ENCODE assay signal across 1 cellular context in the genomic region with DNA sequence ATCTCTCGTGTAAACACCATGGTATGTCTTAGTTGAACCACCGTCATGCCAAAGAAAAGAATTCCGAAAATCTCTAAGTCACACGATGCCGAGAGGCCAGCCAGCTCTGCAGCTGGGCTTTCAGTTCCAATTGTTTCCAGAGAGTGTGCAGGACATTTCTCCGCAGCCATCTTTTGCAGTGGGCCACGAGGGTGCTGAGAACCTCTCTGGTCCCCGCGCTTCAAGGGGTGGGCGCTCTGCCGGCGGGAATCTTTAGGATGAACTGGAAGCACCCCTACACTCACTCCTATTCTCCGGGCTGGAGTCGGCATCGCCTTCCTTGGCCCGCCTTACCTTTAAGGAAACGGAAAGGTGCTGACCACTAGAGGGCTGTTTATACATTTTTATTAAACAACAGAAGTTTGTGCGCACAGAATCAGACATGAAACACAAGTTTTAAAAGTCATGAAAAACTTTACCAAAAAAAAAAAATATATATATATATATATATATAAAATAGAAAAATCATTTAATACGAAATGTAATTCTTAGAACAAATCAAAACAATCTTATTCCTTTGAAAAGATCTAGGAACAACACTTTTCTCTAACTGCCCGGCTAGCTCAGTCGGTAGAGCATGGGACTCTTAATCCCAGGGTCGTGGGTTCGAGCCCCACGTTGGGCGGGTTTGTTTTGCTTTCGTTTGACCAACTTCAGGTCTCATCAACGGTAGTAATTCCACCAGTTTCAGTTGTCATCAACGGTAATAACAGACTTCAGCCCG.
TF ChIP-seq lines count a peak whose summit lies in the region.

No MANE protein-coding gene starts in this region.

TF ChIP-seq in HEK293, 187 proteins besides CTCF, POLR2A, EP300 and RAD21 (continued from another document and continues in another):
- TF ChIP-seq, protein P1, sequence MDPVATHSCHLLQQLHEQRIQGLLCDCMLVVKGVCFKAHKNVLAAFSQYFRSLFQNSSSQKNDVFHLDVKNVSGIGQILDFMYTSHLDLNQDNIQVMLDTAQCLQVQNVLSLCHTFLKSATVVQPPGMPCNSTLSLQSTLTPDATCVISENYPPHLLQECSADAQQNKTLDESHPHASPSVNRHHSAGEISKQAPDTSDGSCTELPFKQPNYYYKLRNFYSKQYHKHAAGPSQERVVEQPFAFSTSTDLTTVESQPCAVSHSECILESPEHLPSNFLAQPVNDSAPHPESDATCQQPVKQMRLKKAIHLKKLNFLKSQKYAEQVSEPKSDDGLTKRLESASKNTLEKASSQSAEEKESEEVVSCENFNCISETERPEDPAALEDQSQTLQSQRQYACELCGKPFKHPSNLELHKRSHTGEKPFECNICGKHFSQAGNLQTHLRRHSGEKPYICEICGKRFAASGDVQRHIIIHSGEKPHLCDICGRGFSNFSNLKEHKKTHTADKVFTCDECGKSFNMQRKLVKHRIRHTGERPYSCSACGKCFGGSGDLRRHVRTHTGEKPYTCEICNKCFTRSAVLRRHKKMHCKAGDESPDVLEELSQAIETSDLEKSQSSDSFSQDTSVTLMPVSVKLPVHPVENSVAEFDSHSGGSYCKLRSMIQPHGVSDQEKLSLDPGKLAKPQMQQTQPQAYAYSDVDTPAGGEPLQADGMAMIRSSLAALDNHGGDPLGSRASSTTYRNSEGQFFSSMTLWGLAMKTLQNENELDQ (tag by site-specific recombination; IDR thresholded peaks at IDR 0.05; ENCODE audit: low read depth): no peak
- TF ChIP-seq ZNF626 (tag by site-specific recombination; IDR thresholded peaks at IDR 0.05) (no peak), ZNF571 (tag by site-specific recombination; IDR thresholded peaks at IDR 0.05) (no peak), ZNF558 (tag by site-specific recombination; IDR thresholded peaks at IDR 0.05) (no peak; the same call in 1 of the 2 replicates), ZNF792 (tag by site-specific recombination; IDR thresholded peaks at IDR 0.05) (no peak), SALL2 (tag by site-specific recombination; IDR thresholded peaks at IDR 0.05; ENCODE audit: borderline replicate concordance) (no peak), IKZF3 (tag by site-specific recombination; IDR thresholded peaks at IDR 0.05) (peak; percentile 76), SP3 (tag by site-specific recombination; IDR thresholded peaks at IDR 0.05) (no peak), PRDM1 (tag by site-specific recombination; IDR thresholded peaks at IDR 0.05) (peak; percentile 40; the same call in 1 of the 2 replicates), HOXD13 (CRISPR knock-in tag; IDR thresholded peaks at IDR 0.05; ENCODE audit: borderline replicate concordance) (no peak), MZF1 (tag by site-specific recombination; IDR thresholded peaks at IDR 0.05; ENCODE audit: borderline replicate concordance) (no peak), ZNF341 (tag by site-specific recombination; IDR thresholded peaks at IDR 0.05; ENCODE audit: low read depth) (no peak), ZFP37 (tag by site-specific recombination; IDR thresholded peaks at IDR 0.05) (no peak), ZNF155 (tag by site-specific recombination; IDR thresholded peaks at IDR 0.05) (no peak), GLIS2 (tag by site-specific recombination; IDR thresholded peaks at IDR 0.05) (no peak), YY1 (tag by site-specific recombination; IDR thresholded peaks at IDR 0.05) (peak; percentile 70), ZNF785 (tag by site-specific recombination; IDR thresholded peaks at IDR 0.05) (no peak), ZSCAN30 (tag by site-specific recombination; IDR thresholded peaks at IDR 0.05) (peak; percentile 55), ZBTB8A (tag by site-specific recombination; IDR thresholded peaks at IDR 0.05) (peak; percentile 33; the same call in 1 of the 2 replicates), ZNF302 (tag by site-specific recombination; IDR thresholded peaks at IDR 0.05; ENCODE audit: low read depth) (no peak), ZXDB (tag by site-specific recombination; IDR thresholded peaks at IDR 0.05) (no peak), ZNF146 (tag by site-specific recombination; IDR thresholded peaks at IDR 0.05) (no peak), ZNF768 (tag by site-specific recombination; IDR thresholded peaks at IDR 0.05) (peak; percentile 50; the same call in 1 of the 2 replicates), ZFHX2 (tag by site-specific recombination; conservative IDR thresholded peaks at IDR 0.05) (no peak), KLF7 (tag by site-specific recombination; IDR thresholded peaks at IDR 0.05; ENCODE audit: borderline replicate concordance) (no peak), ZNF501 (tag by site-specific recombination; IDR thresholded peaks at IDR 0.05) (0 out of 2 replicates have a peak, but pooled peaks have one; percentile 40), ZFP69B (tag by site-specific recombination; IDR thresholded peaks at IDR 0.05) (no peak), ZNF701 (tag by site-specific recombination; IDR thresholded peaks at IDR 0.05) (no peak), BCL11B (tag by site-specific recombination; IDR thresholded peaks at IDR 0.05; ENCODE audit: low read depth) (no peak), SP2 (tag by site-specific recombination; IDR thresholded peaks at IDR 0.05) (peak; percentile 10; the same call in 1 of the 2 replicates)
- TF ChIP-seq, protein P2, sequence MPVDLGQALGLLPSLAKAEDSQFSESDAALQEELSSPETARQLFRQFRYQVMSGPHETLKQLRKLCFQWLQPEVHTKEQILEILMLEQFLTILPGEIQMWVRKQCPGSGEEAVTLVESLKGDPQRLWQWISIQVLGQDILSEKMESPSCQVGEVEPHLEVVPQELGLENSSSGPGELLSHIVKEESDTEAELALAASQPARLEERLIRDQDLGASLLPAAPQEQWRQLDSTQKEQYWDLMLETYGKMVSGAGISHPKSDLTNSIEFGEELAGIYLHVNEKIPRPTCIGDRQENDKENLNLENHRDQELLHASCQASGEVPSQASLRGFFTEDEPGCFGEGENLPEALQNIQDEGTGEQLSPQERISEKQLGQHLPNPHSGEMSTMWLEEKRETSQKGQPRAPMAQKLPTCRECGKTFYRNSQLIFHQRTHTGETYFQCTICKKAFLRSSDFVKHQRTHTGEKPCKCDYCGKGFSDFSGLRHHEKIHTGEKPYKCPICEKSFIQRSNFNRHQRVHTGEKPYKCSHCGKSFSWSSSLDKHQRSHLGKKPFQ (tag by site-specific recombination; IDR thresholded peaks at IDR 0.05): 0 out of 2 replicates have a peak, but pooled peaks have one; percentile 47
- TF ChIP-seq, protein P3, sequence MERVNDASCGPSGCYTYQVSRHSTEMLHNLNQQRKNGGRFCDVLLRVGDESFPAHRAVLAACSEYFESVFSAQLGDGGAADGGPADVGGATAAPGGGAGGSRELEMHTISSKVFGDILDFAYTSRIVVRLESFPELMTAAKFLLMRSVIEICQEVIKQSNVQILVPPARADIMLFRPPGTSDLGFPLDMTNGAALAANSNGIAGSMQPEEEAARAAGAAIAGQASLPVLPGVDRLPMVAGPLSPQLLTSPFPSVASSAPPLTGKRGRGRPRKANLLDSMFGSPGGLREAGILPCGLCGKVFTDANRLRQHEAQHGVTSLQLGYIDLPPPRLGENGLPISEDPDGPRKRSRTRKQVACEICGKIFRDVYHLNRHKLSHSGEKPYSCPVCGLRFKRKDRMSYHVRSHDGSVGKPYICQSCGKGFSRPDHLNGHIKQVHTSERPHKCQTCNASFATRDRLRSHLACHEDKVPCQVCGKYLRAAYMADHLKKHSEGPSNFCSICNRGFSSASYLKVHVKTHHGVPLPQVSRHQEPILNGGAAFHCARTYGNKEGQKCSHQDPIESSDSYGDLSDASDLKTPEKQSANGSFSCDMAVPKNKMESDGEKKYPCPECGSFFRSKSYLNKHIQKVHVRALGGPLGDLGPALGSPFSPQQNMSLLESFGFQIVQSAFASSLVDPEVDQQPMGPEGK (tag by site-specific recombination; IDR thresholded peaks at IDR 0.05): no peak
- TF ChIP-seq, protein P4, sequence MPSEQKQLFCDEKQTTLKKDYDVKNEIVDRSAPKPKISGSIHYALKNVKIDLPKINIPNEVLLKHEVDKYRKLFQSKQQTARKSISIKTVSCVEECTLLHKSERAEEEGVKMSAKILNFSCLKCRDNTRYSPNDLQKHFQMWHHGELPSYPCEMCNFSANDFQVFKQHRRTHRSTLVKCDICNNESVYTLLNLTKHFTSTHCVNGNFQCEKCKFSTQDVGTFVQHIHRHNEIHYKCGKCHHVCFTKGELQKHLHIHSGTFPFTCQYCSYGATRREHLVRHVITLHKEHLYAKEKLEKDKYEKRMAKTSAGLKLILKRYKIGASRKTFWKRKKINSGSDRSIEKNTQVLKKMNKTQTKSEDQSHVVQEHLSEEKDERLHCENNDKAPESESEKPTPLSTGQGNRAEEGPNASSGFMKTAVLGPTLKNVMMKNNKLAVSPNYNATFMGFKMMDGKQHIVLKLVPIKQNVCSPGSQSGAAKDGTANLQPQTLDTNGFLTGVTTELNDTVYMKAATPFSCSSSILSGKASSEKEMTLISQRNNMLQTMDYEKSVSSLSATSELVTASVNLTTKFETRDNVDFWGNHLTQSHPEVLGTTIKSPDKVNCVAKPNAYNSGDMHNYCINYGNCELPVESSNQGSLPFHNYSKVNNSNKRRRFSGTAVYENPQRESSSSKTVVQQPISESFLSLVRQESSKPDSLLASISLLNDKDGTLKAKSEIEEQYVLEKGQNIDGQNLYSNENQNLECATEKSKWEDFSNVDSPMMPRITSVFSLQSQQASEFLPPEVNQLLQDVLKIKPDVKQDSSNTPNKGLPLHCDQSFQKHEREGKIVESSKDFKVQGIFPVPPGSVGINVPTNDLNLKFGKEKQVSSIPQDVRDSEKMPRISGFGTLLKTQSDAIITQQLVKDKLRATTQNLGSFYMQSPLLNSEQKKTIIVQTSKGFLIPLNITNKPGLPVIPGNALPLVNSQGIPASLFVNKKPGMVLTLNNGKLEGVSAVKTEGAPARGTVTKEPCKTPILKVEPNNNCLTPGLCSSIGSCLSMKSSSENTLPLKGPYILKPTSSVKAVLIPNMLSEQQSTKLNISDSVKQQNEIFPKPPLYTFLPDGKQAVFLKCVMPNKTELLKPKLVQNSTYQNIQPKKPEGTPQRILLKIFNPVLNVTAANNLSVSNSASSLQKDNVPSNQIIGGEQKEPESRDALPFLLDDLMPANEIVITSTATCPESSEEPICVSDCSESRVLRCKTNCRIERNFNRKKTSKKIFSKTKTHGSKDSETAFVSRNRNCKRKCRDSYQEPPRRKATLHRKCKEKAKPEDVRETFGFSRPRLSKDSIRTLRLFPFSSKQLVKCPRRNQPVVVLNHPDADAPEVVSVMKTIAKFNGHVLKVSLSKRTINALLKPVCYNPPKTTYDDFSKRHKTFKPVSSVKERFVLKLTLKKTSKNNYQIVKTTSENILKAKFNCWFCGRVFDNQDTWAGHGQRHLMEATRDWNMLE (tag by site-specific recombination; conservative IDR thresholded peaks at IDR 0.05; ENCODE audit: low read depth): no peak
- TF ChIP-seq, protein P5, sequence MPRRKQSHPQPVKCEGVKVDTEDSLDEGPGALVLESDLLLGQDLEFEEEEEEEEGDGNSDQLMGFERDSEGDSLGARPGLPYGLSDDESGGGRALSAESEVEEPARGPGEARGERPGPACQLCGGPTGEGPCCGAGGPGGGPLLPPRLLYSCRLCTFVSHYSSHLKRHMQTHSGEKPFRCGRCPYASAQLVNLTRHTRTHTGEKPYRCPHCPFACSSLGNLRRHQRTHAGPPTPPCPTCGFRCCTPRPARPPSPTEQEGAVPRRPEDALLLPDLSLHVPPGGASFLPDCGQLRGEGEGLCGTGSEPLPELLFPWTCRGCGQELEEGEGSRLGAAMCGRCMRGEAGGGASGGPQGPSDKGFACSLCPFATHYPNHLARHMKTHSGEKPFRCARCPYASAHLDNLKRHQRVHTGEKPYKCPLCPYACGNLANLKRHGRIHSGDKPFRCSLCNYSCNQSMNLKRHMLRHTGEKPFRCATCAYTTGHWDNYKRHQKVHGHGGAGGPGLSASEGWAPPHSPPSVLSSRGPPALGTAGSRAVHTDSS (tag by site-specific recombination; IDR thresholded peaks at IDR 0.05): no peak
- TF ChIP-seq, protein P6, sequence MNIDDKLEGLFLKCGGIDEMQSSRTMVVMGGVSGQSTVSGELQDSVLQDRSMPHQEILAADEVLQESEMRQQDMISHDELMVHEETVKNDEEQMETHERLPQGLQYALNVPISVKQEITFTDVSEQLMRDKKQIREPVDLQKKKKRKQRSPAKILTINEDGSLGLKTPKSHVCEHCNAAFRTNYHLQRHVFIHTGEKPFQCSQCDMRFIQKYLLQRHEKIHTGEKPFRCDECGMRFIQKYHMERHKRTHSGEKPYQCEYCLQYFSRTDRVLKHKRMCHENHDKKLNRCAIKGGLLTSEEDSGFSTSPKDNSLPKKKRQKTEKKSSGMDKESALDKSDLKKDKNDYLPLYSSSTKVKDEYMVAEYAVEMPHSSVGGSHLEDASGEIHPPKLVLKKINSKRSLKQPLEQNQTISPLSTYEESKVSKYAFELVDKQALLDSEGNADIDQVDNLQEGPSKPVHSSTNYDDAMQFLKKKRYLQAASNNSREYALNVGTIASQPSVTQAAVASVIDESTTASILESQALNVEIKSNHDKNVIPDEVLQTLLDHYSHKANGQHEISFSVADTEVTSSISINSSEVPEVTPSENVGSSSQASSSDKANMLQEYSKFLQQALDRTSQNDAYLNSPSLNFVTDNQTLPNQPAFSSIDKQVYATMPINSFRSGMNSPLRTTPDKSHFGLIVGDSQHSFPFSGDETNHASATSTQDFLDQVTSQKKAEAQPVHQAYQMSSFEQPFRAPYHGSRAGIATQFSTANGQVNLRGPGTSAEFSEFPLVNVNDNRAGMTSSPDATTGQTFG (tag by site-specific recombination; IDR thresholded peaks at IDR 0.05; ENCODE audit: borderline replicate concordance): 0 out of 2 replicates have a peak, but pooled peaks have one; percentile 64
- TF ChIP-seq, protein P7, sequence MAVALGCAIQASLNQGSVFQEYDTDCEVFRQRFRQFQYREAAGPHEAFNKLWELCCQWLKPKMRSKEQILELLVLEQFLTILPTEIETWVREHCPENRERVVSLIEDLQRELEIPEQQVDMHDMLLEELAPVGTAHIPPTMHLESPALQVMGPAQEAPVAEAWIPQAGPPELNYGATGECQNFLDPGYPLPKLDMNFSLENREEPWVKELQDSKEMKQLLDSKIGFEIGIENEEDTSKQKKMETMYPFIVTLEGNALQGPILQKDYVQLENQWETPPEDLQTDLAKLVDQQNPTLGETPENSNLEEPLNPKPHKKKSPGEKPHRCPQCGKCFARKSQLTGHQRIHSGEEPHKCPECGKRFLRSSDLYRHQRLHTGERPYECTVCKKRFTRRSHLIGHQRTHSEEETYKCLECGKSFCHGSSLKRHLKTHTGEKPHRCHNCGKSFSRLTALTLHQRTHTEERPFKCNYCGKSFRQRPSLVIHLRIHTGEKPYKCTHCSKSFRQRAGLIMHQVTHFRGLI (tag by site-specific recombination; IDR thresholded peaks at IDR 0.05): 0 out of 2 replicates have a peak, but pooled peaks have one; percentile 46
- TF ChIP-seq, protein P8, sequence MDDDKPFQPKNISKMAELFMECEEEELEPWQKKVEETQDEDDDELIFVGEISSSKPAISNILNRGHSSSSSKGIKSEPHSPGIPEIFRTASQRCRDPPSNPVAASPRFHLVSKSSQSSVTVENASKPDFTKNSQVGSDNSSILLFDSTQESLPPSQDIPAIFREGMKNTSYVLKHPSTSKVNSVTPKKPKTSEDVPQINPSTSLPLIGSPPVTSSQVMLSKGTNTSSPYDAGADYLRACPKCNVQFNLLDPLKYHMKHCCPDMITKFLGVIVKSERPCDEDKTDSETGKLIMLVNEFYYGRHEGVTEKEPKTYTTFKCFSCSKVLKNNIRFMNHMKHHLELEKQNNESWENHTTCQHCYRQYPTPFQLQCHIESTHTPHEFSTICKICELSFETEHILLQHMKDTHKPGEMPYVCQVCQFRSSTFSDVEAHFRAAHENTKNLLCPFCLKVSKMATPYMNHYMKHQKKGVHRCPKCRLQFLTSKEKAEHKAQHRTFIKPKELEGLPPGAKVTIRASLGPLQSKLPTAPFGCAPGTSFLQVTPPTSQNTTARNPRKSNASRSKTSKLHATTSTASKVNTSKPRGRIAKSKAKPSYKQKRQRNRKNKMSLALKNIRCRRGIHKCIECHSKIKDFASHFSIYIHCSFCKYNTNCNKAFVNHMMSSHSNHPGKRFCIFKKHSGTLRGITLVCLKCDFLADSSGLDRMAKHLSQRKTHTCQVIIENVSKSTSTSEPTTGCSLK (tag by site-specific recombination; IDR thresholded peaks at IDR 0.05): no peak
